8 cellular contexts compared by ENCODE assay signal in genomic region chr1:93179886-93180722, GRCh38. TPM values are rescaled to one million over a fixed set of nuclear protein-coding genes. Genes with fewer than 3 reads are reported as not detected.
DNase-seq lines count a peak whose midpoint lies in the region; ATAC-seq and TF ChIP-seq lines count a peak whose summit lies in the region.

TMED5 (minus strand) TSS chr1:93180413; CDS start chr1:93180242, 171 bp downstream.

- H3K4me2 ChIP-seq in SU-DHL-6 (ENCODE audit: low read depth, low read length, poor library complexity, severe bottlenecking) = peak within 1 kb of the TSS; percentile 99

- POLR2A ChIA-PET in activated naive CD8-positive, alpha-beta T cell treated with anti-CD3 and anti-CD28 coated beads, Interleukin-2, amount 10 ng/mL, durations not matched to agents 7 days and 5 days (lab: Charles Lee) = interaction anchor here (0.9 to 2.6 kb wide), 5 partner anchors 9 to 699 kb away, joined by 3 to 26 read pairs (median 3); partner anchors contain the start of genes DNTTIP2 and MTF2

- DNase-seq in NCI-H128 (lab: John Stamatoyannopoulos, UW; ENCODE audit: unreplicated experiment) (peak; percentile 97), head of caudate nucleus (peak; percentile 90 to 99 (median 98)), osteocyte (ENCODE audit: extremely low spot score, unreplicated experiment) (peak; percentile 99)
- DNase-seq in activated naive CD8-positive, alpha-beta T cell treated with anti-CD3 and anti-CD28 coated beads, Interleukin-2, amount 10 ng/mL, durations not matched to agents 7 days and 5 days = peak; percentile 96

- peaks cover 18% of the 10 kb centered on the region for H4K20me1 ChIP-seq in SU-DHL-6 (ENCODE audit: low read depth, low read length)

- H3K36me3 Mint-ChIP-seq in activated naive CD8-positive, alpha-beta T cell treated with anti-CD3 and anti-CD28 coated beads, Interleukin-2, amount 10 ng/mL, durations not matched to agents 7 days and 5 days = peaks cover 24% of the 10 kb centered on the region
- peaks cover 2% of the 10 kb centered on the region for H3K36me3 Mint-ChIP-seq in osteocyte (ENCODE audit: unreplicated experiment)

- peak within 1 kb of the TSS; percentile 64 for H2AFZ ChIP-seq in SU-DHL-6 (ENCODE audit: low read depth, low read length, severe bottlenecking)

- no peaks in the 10 kb centered on the region for H3K9me3 Mint-ChIP-seq in activated naive CD8-positive, alpha-beta T cell treated with anti-CD3 and anti-CD28 coated beads, Interleukin-2, amount 10 ng/mL, durations not matched to agents 7 days and 5 days
- no peaks in the 10 kb centered on the region for H3K9me3 Mint-ChIP-seq in osteocyte (ENCODE audit: unreplicated experiment)

- under 1% methylated on average over 78 of the region's 78 CpGs for WGBS in thymus

- no peaks in the 10 kb centered on the region for H3K27me3 ChIP-seq in SU-DHL-6 (ENCODE audit: low read length)
- no peaks in the 10 kb centered on the region for H3K27me3 ChIP-seq in thymus (ENCODE audit: control insufficient read depth, insufficient read depth)

- H3K4me3 ChIP-seq in SU-DHL-6 (ENCODE audit: insufficient read depth, low read length, poor library complexity, severe bottlenecking) (peak within 1 kb of the TSS; percentile 84), thymus (ENCODE audit: low read length) (peak within 1 kb of the TSS; percentile 84)

- peak within 1 kb of the TSS; percentile 84 for H3K9ac ChIP-seq in SU-DHL-6 (ENCODE audit: low read length)

- intact Hi-C loops in head of caudate nucleus (cut with DNase I) = loop anchor here (5.0 to 10.0 kb wide), 2 partner anchors 105 to 167 kb away; partner anchors contain the start of genes DR1 and MTF2

- H3K27me3 Mint-ChIP-seq in activated naive CD8-positive, alpha-beta T cell treated with anti-CD3 and anti-CD28 coated beads, Interleukin-2, amount 10 ng/mL, durations not matched to agents 7 days and 5 days = no peaks in the 10 kb centered on the region
- no peaks in the 10 kb centered on the region for H3K27me3 Mint-ChIP-seq in osteocyte (ENCODE audit: unreplicated experiment)

- peak; percentile 28 for TF ChIP-seq CTCF in GM12873 (IDR thresholded peaks at IDR 0.05; ENCODE audit: insufficient read depth, low read depth, low read length, missing control alignments)
- no peak for TF ChIP-seq CTCF in SU-DHL-6 (IDR thresholded peaks at IDR 0.05; ENCODE audit: insufficient read depth, low read length, poor library complexity, severe bottlenecking)
- peak; percentile 34 for TF ChIP-seq CTCF in osteocyte (IDR thresholded peaks at IDR 0.05)

- peak within 1 kb of the TSS; percentile 91 for H3K27ac ChIP-seq in SU-DHL-6 (ENCODE audit: low read depth, low read length)
- H3K27ac ChIP-seq in thymus (ENCODE audit: low read depth) = peak within 1 kb of the TSS; percentile 99

- peak within 1 kb of the TSS; percentile 99 for H3K27ac Mint-ChIP-seq in activated naive CD8-positive, alpha-beta T cell treated with anti-CD3 and anti-CD28 coated beads, Interleukin-2, amount 10 ng/mL, durations not matched to agents 7 days and 5 days
- H3K27ac Mint-ChIP-seq in osteocyte (ENCODE audit: unreplicated experiment) = peak within 1 kb of the TSS; percentile 99

- peaks cover 37% of the 10 kb centered on the region for H3F3A ChIP-seq in SU-DHL-6 (ENCODE audit: insufficient read depth)

- H3K36me3 ChIP-seq in SU-DHL-6 (ENCODE audit: low read length) = peaks cover 26% of the 10 kb centered on the region
- H3K36me3 ChIP-seq in thymus (ENCODE audit: control insufficient read depth, insufficient read depth) = no peaks in the 10 kb centered on the region

- peak; percentile 88 for ATAC-seq in HG02759 (IDR thresholded peaks at IDR 0.05; ENCODE audit: unreplicated experiment)
- ATAC-seq in activated naive CD8-positive, alpha-beta T cell treated with anti-CD3 and anti-CD28 coated beads, Interleukin-2, amount 10 ng/mL, durations not matched to agents 7 days and 5 days (ENCODE audit: low read depth) = peak; percentile 85

- no peaks in the 10 kb centered on the region for H3K9me3 ChIP-seq in SU-DHL-6 (ENCODE audit: insufficient read depth, low read length)
- H3K9me3 ChIP-seq in thymus (ENCODE audit: control insufficient read depth) = no peaks in the 10 kb centered on the region

- no peaks in the 10 kb centered on the region for H3K9me2 ChIP-seq in SU-DHL-6 (replicated peaks; ENCODE audit: insufficient read depth, low read length)

- H3K4me1 Mint-ChIP-seq in activated naive CD8-positive, alpha-beta T cell treated with anti-CD3 and anti-CD28 coated beads, Interleukin-2, amount 10 ng/mL, durations not matched to agents 7 days and 5 days = peaks cover 44% of the 10 kb centered on the region
- H3K4me1 Mint-ChIP-seq in osteocyte (ENCODE audit: unreplicated experiment) = peaks cover 30% of the 10 kb centered on the region

- peaks cover 7% of the 10 kb centered on the region for H3K4me1 ChIP-seq in thymus (ENCODE audit: control insufficient read depth, insufficient read depth, low read length)

- H3K79me2 ChIP-seq in SU-DHL-6 (ENCODE audit: insufficient read depth, low read length) = peaks cover 61% of the 10 kb centered on the region

- peak within 1 kb of the TSS; percentile 100 for H3K4me3 Mint-ChIP-seq in activated naive CD8-positive, alpha-beta T cell treated with anti-CD3 and anti-CD28 coated beads, Interleukin-2, amount 10 ng/mL, durations not matched to agents 7 days and 5 days
- peak within 1 kb of the TSS; percentile 98 for H3K4me3 Mint-ChIP-seq in osteocyte (ENCODE audit: unreplicated experiment)

RNA-seq across cellular contexts. Expression of gene TMED5, which starts in this region (rescaled TPM):
- 10 to 100 TPM; 48.2 to 52.3 TPM for total RNA-seq in activated naive CD8-positive, alpha-beta T cell treated with anti-CD3 and anti-CD28 coated beads, Interleukin-2, amount 10 ng/mL, durations not matched to agents 7 days and 5 days
- 27.1 and 31.5 TPM in 2 replicates for total RNA-seq in osteocyte
- 26.9 TPM for polyA plus RNA-seq in thymus

Comparison
In these comparisons a context has a peak if more than half of its experiments do, and no peak if none do; other contexts are left out.
1. Peak in every context shown above with its lines: DNase-seq, ATAC-seq, H3K4me3 ChIP-seq and H3K27ac ChIP-seq.